Comparison of ENCODE assay signal across 11 cellular contexts in the genomic region with DNA sequence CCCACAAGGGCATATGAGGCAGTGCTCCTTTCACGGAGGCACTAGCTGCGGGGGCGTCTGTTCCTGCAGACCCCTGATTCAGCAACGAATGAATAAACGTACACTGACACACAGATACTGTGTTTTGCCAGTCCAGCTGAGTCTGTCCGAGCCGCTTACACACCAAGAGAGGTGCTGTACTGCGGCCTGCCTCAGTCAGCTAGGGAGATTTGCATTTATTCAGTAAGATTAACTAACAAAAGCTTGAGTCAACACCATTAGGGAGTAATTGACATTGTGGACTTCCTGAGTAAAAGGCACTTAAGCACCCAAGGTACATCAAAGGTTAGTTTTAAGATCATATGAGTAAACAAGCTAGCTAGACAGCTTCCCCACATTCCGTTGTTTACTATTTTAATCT.
"Had no signal": no experiment of that assay in that cellular context is flagged by ENCODE, and none has a peak within 500 bp of the region (broad histone marks: within the 10 kb centered on the region; RNA-seq: fewer than 3 reads in every experiment).

No MANE protein-coding gene starts in this region.

- H3K27ac ChIP-seq: thoracic aorta had no signal

- H3K4me3 ChIP-seq: thoracic aorta had no signal

- H3K36me3 ChIP-seq: thoracic aorta had no signal

- H3K9me3 ChIP-seq: thoracic aorta had no signal

- DNase-seq: activated CD4-positive, alpha-beta memory T cell treated with anti-CD3 and anti-CD28 coated beads, Interleukin-2, amount 10 ng/mL, durations not matched to agents 7 days and 5 days; activated CD4-positive, alpha-beta T cell treated with anti-CD3 and anti-CD28 coated beads for 1 hour; activated gamma-delta T cell treated with Interleukin-2 at 50 U/mL for 16 hours; activated naive CD8-positive, alpha-beta T cell treated with anti-CD3 and anti-CD28 coated beads for 36 hours; activated T-cell treated with anti-CD3 and anti-CD28 coated beads, Interleukin-2, amount 50 U/mL, for 72 hours; hippocampal formation; left ventricle myocardium superior; stimulated activated CD4-positive, alpha-beta T cell treated with anti-CD3 and anti-CD28 coated beads, Interleukin-2, amount 100 ng/mL, for 48 hours; stimulated activated naive CD8-positive, alpha-beta T cell treated with anti-CD3 and anti-CD28 coated beads, Interleukin-15, amount 100 ng/mL, for 72 hours had no signal

- FAIRE-seq: urothelium cell line had no signal
